In the genomic region with DNA sequence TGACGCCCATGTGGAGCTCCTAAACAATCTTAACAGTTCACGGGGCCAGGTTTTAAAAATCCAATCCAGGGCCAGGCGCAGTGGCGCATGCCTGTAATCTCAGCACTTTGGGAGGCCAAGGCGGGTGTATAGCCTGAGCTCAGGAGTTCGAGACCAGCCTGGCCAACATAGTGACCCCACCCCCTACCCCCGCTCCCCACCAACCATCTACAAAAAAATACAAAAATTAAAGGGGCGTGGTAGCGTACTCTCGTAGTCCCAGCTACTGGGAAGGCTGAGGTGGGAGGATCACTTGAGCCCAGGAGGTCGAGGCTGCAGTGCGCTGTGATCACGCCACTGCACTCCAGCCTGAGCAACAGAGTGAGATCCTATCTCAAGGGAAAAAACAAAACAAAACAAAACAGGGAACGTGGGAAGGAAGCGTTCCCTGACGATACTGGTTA, we compare ENCODE assay signal across 7 cellular contexts. TPM values are rescaled to one million over a fixed set of nuclear protein-coding genes. Genes with fewer than 3 reads are reported as not detected.
DNase-seq lines count a peak whose midpoint lies in the region; ATAC-seq lines count a peak whose summit lies in the region.
"Had no signal": no experiment of that assay in that cellular context is flagged by ENCODE, and none has a peak within 500 bp of the region (broad histone marks: within the 10 kb centered on the region; RNA-seq: fewer than 3 reads in every experiment).

No MANE protein-coding gene starts in this region.

- no peaks in the 10 kb centered on the region for H3K9me3 Mint-ChIP-seq in CD4-positive, alpha-beta memory T cell
- no peaks in the 10 kb centered on the region for H3K9me3 Mint-ChIP-seq in activated T-helper 17 cell treated with anti-CD3 and anti-CD28 coated beads, Interleukin-2, amount 50 U/mL, for 72 hours
- H3K9me3 Mint-ChIP-seq in memory B cell, result no peaks in the 10 kb centered on the region

- CTCF ChIA-PET in CD4-positive, alpha-beta memory T cell (lab: Charles Lee; ENCODE audit: partially characterized antibody), result interaction anchor here (0.8 to 9.9 kb wide), 2 partner anchors 73 to 100 kb away, joined by 3 to 86 read pairs; a partner anchor contains a TSS

- H3K4me3 Mint-ChIP-seq in CD4-positive, alpha-beta memory T cell, result peak overlapping the region; percentile 98 to 99 (median 98)
- peak overlapping the region; percentile 94 for H3K4me3 Mint-ChIP-seq in activated T-helper 17 cell treated with anti-CD3 and anti-CD28 coated beads, Interleukin-2, amount 50 U/mL, for 72 hours
- H3K4me3 Mint-ChIP-seq in memory B cell, result peak overlapping the region; percentile 98

- H3K36me3 Mint-ChIP-seq in CD4-positive, alpha-beta memory T cell, result peaks cover 17 to 41% of the 10 kb centered on the region in 2 donors
- peaks cover 43% of the 10 kb centered on the region for H3K36me3 Mint-ChIP-seq in activated T-helper 17 cell treated with anti-CD3 and anti-CD28 coated beads, Interleukin-2, amount 50 U/mL, for 72 hours (ENCODE audit: low read depth)
- peaks cover 21% of the 10 kb centered on the region for H3K36me3 Mint-ChIP-seq in memory B cell

- H3K4me3 ChIP-seq in CD4-positive, alpha-beta memory T cell (ENCODE audit: low read length in 2 of 2), result peak overlapping the region; percentile 70 to 79

- no peaks in the 10 kb centered on the region for H3K27me3 ChIP-seq in CD4-positive, alpha-beta memory T cell (ENCODE audit: insufficient read depth, low read length)

- peaks cover 44% of the 10 kb centered on the region for H3K4me1 ChIP-seq in CD4-positive, alpha-beta memory T cell (ENCODE audit: insufficient read depth, low read length)

- peak; percentile 1 for ATAC-seq in activated T-helper 17 cell treated with anti-CD3 and anti-CD28 coated beads, Interleukin-2, amount 50 U/mL, for 72 hours (replicated peaks)
- ATAC-seq in memory B cell (ENCODE audit: low read depth) (no peak), HG02763 (IDR thresholded peaks at IDR 0.05; ENCODE audit: unreplicated experiment) (no peak), GM21825 (IDR thresholded peaks at IDR 0.05; ENCODE audit: unreplicated experiment) (no peak)

- H3K27me3 Mint-ChIP-seq in CD4-positive, alpha-beta memory T cell, result no peaks in the 10 kb centered on the region
- no peaks in the 10 kb centered on the region for H3K27me3 Mint-ChIP-seq in activated T-helper 17 cell treated with anti-CD3 and anti-CD28 coated beads, Interleukin-2, amount 50 U/mL, for 72 hours
- no peaks in the 10 kb centered on the region for H3K27me3 Mint-ChIP-seq in memory B cell

- peak overlapping the region; percentile 92 to 100 (median 99) for H3K27ac Mint-ChIP-seq in CD4-positive, alpha-beta memory T cell
- peak overlapping the region; percentile 90 for H3K27ac Mint-ChIP-seq in activated T-helper 17 cell treated with anti-CD3 and anti-CD28 coated beads, Interleukin-2, amount 50 U/mL, for 72 hours
- peak overlapping the region; percentile 96 for H3K27ac Mint-ChIP-seq in memory B cell

- H3K27ac ChIP-seq in CD4-positive, alpha-beta memory T cell (ENCODE audit: low read depth, low read length), result peak overlapping the region; percentile 96

- H3K9me3 ChIP-seq in CD4-positive, alpha-beta memory T cell (ENCODE audit: control insufficient read depth in 1 of 2, low read length in 2 of 2), result no peaks in the 10 kb centered on the region

- POLR2A ChIA-PET in CD4-positive, alpha-beta memory T cell (lab: Charles Lee; ENCODE audit: partially characterized antibody), result interaction anchor here (0.7 to 7.6 kb wide), 12 partner anchors 9 to 249 kb away, joined by 3 to 103 read pairs (median 6); a partner anchor contains a TSS

- intact Hi-C loops in CD4-positive, alpha-beta memory T cell (cut with micrococcal nuclease), result loop anchor here (1.0 kb wide), 8 partner anchors 33 to 346 kb away; a partner anchor contains a TSS

- peaks cover 21% of the 10 kb centered on the region for H3K36me3 ChIP-seq in CD4-positive, alpha-beta memory T cell (ENCODE audit: insufficient read depth, low read length)

- DNase-seq in CD4-positive, alpha-beta memory T cell, result no peak
- DNase-seq in memory B cell (ENCODE audit: low spot score in 2 of 2) (no peak), NCI-H524 (lab: John Stamatoyannopoulos, UW) (no peak)

- H3K4me1 Mint-ChIP-seq in CD4-positive, alpha-beta memory T cell, result peaks cover 30 to 61% (median 39%) of the 10 kb centered on the region in 4 donors
- H3K4me1 Mint-ChIP-seq in activated T-helper 17 cell treated with anti-CD3 and anti-CD28 coated beads, Interleukin-2, amount 50 U/mL, for 72 hours, result peaks cover 15% of the 10 kb centered on the region
- H3K4me1 Mint-ChIP-seq in memory B cell, result peaks cover 32% of the 10 kb centered on the region

RNA-seq across cellular contexts. Expression of a gene that starts 0.7 kb away (rescaled TPM):
- total RNA-seq in CD4-positive, alpha-beta memory T cell, result 10 to 100 TPM; 83.9 to 90.6 TPM
- 10 to 100 TPM; 11.5 to 50.5 TPM for polyA plus RNA-seq in CD4-positive, alpha-beta memory T cell
- 10 to 100 TPM; 44.7 to 51.3 TPM for total RNA-seq in activated T-helper 17 cell treated with anti-CD3 and anti-CD28 coated beads, Interleukin-2, amount 50 U/mL, for 72 hours

RNA-seq across cellular contexts. Expression of a gene that starts 15.6 kb away (rescaled TPM):
- not detected for total RNA-seq in CD4-positive, alpha-beta memory T cell
- not detected for polyA plus RNA-seq in CD4-positive, alpha-beta memory T cell
- not detected for total RNA-seq in activated T-helper 17 cell treated with anti-CD3 and anti-CD28 coated beads, Interleukin-2, amount 50 U/mL, for 72 hours
- total RNA-seq: frontal cortex had no signal

RNA-seq across cellular contexts. Expression of a gene that starts 41.1 kb away (rescaled TPM):
- total RNA-seq in CD4-positive, alpha-beta memory T cell, result 10 to 100 TPM; 60.2 to 65.4 TPM
- 10 to 100 TPM; 15.5 to 20.2 TPM for polyA plus RNA-seq in CD4-positive, alpha-beta memory T cell
- 10 to 100 TPM; 47.6 to 66.3 TPM for total RNA-seq in activated T-helper 17 cell treated with anti-CD3 and anti-CD28 coated beads, Interleukin-2, amount 50 U/mL, for 72 hours

RNA-seq across cellular contexts. Expression of a gene that starts 41.5 kb away (rescaled TPM):
- total RNA-seq in CD4-positive, alpha-beta memory T cell, result 10 to 100 TPM; 90.8 to 92.9 TPM
- 100 to 1,000 TPM; 159 to 163 TPM for polyA plus RNA-seq in CD4-positive, alpha-beta memory T cell
- 100 to 1,000 TPM; 158 to 245 TPM for total RNA-seq in activated T-helper 17 cell treated with anti-CD3 and anti-CD28 coated beads, Interleukin-2, amount 50 U/mL, for 72 hours

RNA-seq across cellular contexts. Expression of a gene that starts 41.6 kb away (rescaled TPM):
- 10 to 100 TPM; 78.2 to 78.7 TPM for total RNA-seq in CD4-positive, alpha-beta memory T cell
- 100 to 1,000 TPM in 1 of 2 donors, 10 to 100 TPM in 1; 90.4 to 102 TPM for polyA plus RNA-seq in CD4-positive, alpha-beta memory T cell
- total RNA-seq in activated T-helper 17 cell treated with anti-CD3 and anti-CD28 coated beads, Interleukin-2, amount 50 U/mL, for 72 hours, result 10 to 100 TPM; 85.3 to 94.5 TPM
